Comparison of ENCODE assay signal across 22 cellular contexts in the genomic region with DNA sequence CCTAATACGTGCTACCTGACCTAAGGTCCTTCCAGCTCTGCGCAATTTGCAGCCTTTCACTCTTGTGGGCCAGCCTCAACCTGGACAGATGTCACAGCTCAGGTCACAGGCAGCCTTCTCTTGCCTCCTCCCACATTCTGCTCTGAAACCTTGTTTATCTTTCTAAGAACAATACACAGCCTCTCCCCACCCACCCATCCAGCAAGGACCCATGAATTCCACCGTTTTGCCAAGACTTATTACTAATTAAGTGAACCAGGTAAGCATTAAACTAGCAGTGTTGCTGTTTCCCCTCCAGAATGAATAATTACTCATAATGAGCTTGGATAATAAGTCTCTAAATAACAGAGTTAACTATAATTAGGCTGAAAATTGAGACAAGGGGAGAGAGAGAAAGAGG. TPM values are rescaled to one million over a fixed set of nuclear protein-coding genes. Genes with fewer than 3 reads are reported as not detected.
"Had no signal": no experiment of that assay in that cellular context is flagged by ENCODE, and none has a peak within 500 bp of the region (broad histone marks: within the 10 kb centered on the region; RNA-seq: fewer than 3 reads in every experiment).

No MANE protein-coding gene starts in this region.

- H3K9me3 Mint-ChIP-seq: activated naive CD8-positive, alpha-beta T cell treated with anti-CD3 and anti-CD28 coated beads, Interleukin-2, amount 50 U/mL, for 24 hours; activated T-helper 17 cell treated with anti-CD3 and anti-CD28 coated beads, Interleukin-2, amount 50 U/mL, for 72 hours; dendritic cell treated with granulocyte-macrophage colony-stimulating factor and Interleukin-4, amounts not matched to agents 40 ng/mL and 50 ng/mL, for 4 days; mesothelial cell of epicardium; stimulated activated memory B cell treated with anti-CD40 and anti-IgM and Interleukin-4, amounts not matched to agents 10 μg/mL and 1 μg/mL and 100 μg/mL, for 72 hours had no signal

- H3K36me3 Mint-ChIP-seq: mesothelial cell of epicardium; stimulated activated memory B cell treated with anti-CD40 and anti-IgM and Interleukin-4, amounts not matched to agents 10 μg/mL and 1 μg/mL and 100 μg/mL, for 72 hours had no signal

- H3K36me3 ChIP-seq: breast epithelium, heart left ventricle, thyroid gland, vagina had no signal

- DNase-seq: activated CD4-positive, alpha-beta T cell treated with anti-CD3 and anti-CD28 coated beads, Interleukin-2, amount 50 U/mL, for 4 hours; activated naive CD4-positive, alpha-beta T cell treated with Interleukin-2 at 50 U/mL for 16 hours; activated naive CD8-positive, alpha-beta T cell treated with anti-CD3 and anti-CD28 coated beads, Interleukin-2, amount 50 U/mL, for 24 hours; aorta; cerebellar nuclear complex; effector memory CD4-positive, alpha-beta T cell; foreskin melanocyte; heart left ventricle; retina; stimulated activated CD4-positive, alpha-beta T cell treated with anti-CD3 and anti-CD28 coated beads, Interleukin-2, amount 100 ng/mL, for 48 hours; T-helper 9 cell; thyroid gland had no signal

- H3K27ac ChIP-seq: breast epithelium, heart left ventricle, thyroid gland, vagina had no signal

- H3K4me1 Mint-ChIP-seq: activated naive CD8-positive, alpha-beta T cell treated with anti-CD3 and anti-CD28 coated beads, Interleukin-2, amount 50 U/mL, for 24 hours; activated T-helper 17 cell treated with anti-CD3 and anti-CD28 coated beads, Interleukin-2, amount 50 U/mL, for 72 hours; stimulated activated memory B cell treated with anti-CD40 and anti-IgM and Interleukin-4, amounts not matched to agents 10 μg/mL and 1 μg/mL and 100 μg/mL, for 72 hours had no signal

- H3K27me3 Mint-ChIP-seq: activated naive CD8-positive, alpha-beta T cell treated with anti-CD3 and anti-CD28 coated beads, Interleukin-2, amount 50 U/mL, for 24 hours had no signal

- H3K4me3 Mint-ChIP-seq: activated naive CD8-positive, alpha-beta T cell treated with anti-CD3 and anti-CD28 coated beads, Interleukin-2, amount 50 U/mL, for 24 hours; activated T-helper 17 cell treated with anti-CD3 and anti-CD28 coated beads, Interleukin-2, amount 50 U/mL, for 72 hours; dendritic cell treated with granulocyte-macrophage colony-stimulating factor and Interleukin-4, amounts not matched to agents 40 ng/mL and 50 ng/mL, for 4 days; mesothelial cell of epicardium; stimulated activated memory B cell treated with anti-CD40 and anti-IgM and Interleukin-4, amounts not matched to agents 10 μg/mL and 1 μg/mL and 100 μg/mL, for 72 hours had no signal

- H3K27ac Mint-ChIP-seq: activated naive CD8-positive, alpha-beta T cell treated with anti-CD3 and anti-CD28 coated beads, Interleukin-2, amount 50 U/mL, for 24 hours; activated T-helper 17 cell treated with anti-CD3 and anti-CD28 coated beads, Interleukin-2, amount 50 U/mL, for 72 hours; dendritic cell treated with granulocyte-macrophage colony-stimulating factor and Interleukin-4, amounts not matched to agents 40 ng/mL and 50 ng/mL, for 4 days; mesothelial cell of epicardium; stimulated activated memory B cell treated with anti-CD40 and anti-IgM and Interleukin-4, amounts not matched to agents 10 μg/mL and 1 μg/mL and 100 μg/mL, for 72 hours had no signal

- ATAC-seq: activated CD4-positive, CD25-positive, alpha-beta regulatory T cell treated with anti-CD3 and anti-CD28 coated beads, Interleukin-2, amount 50 U/mL, for 24 hours; activated naive CD8-positive, alpha-beta T cell treated with anti-CD3 and anti-CD28 coated beads, Interleukin-2, amount 50 U/mL, for 24 hours; activated T-helper 17 cell treated with anti-CD3 and anti-CD28 coated beads, Interleukin-2, amount 50 U/mL, for 72 hours; heart left ventricle; stimulated activated memory B cell treated with anti-CD40 and anti-IgM and Interleukin-4, amounts not matched to agents 10 μg/mL and 1 μg/mL and 100 μg/mL, for 72 hours had no signal

- H3K4me3 ChIP-seq: breast epithelium, heart left ventricle, lung, thyroid gland, vagina had no signal

- H3K9me3 ChIP-seq: breast epithelium, heart left ventricle, thyroid gland, vagina had no signal

- H3K4me1 ChIP-seq: breast epithelium, vagina had no signal

- H3K27me3 ChIP-seq: breast epithelium, heart left ventricle, thyroid gland, vagina had no signal

RNA-seq across cellular contexts. Expression of a gene that starts 11.0 kb away (rescaled TPM):
- total RNA-seq: aorta, breast epithelium, fibroblast of lung, mesothelial cell of epicardium, osteocyte, thyroid gland had no signal
- polyA plus RNA-seq: aorta, fibroblast of lung had no signal
